ENCODE assay signal across 12 cellular contexts in genomic region chr3:197478746-197479668, GRCh38.
DNase-seq lines count a peak whose midpoint lies in the region; ATAC-seq, FAIRE-seq and TF ChIP-seq lines count a peak whose summit lies in the region.
"Had no signal": no experiment of that assay in that cellular context is flagged by ENCODE, and none has a peak within 500 bp of the region (broad histone marks: within the 10 kb centered on the region; RNA-seq: fewer than 3 reads in every experiment).

No MANE protein-coding gene starts in this region.

- no peak overlapping the region for H3K18ac ChIP-seq in trophoblast cell (ENCODE audit: low read length)

- no peak overlapping the region for H3K4ac ChIP-seq in trophoblast cell (ENCODE audit: low read depth, low read length)

- DNase-seq in Calu3 (peak; percentile 76), NCI-H1436 (lab: John Stamatoyannopoulos, UW) (peak; percentile 64), bronchial epithelial cell (ENCODE audit: low read depth) (peak; percentile 63), mucosa of descending colon (peak in 1 of 3 donors; percentile 25), middle frontal gyrus (ENCODE audit: extremely low spot score, low spot score) (no peak), trophoblast cell (no peak)
- no peak for DNase-seq in activated CD4-positive, alpha-beta T cell treated with anti-CD3 and anti-CD28 coated beads, Interleukin-2, amount 50 U/mL, for 48 hours
- DNase-seq: activated CD4-positive, alpha-beta T cell treated with anti-CD3 and anti-CD28 coated beads for 36 hours; activated naive CD8-positive, alpha-beta T cell treated with anti-CD3 and anti-CD28 coated beads, Interleukin-2, amount 10 ng/mL, durations not matched to agents 7 days and 5 days; stimulated activated CD4-positive, alpha-beta T cell treated with anti-CD3 and anti-CD28 coated beads, Interleukin-2, amount 100 ng/mL, for 48 hours had no signal

- H3K27me3 ChIP-seq in bronchial epithelial cell (ENCODE audit: control insufficient read depth, insufficient read depth, low read length) (no peaks in the 10 kb centered on the region), trophoblast cell (ENCODE audit: insufficient read depth, low read length) (no peaks in the 10 kb centered on the region)

- H3K23ac ChIP-seq in trophoblast cell (ENCODE audit: low read length), result no peak overlapping the region

- FAIRE-seq in bronchial epithelial cell (lab: Jason Lieb, UNC), result no peak

- 100% methylated on average over 2 of the region's 11 CpGs for whole genome bisulfite sequencing in trophoblast cell (ENCODE audit: extremely low coverage, insufficient coverage, insufficient read length)

- H3K79me1 ChIP-seq in trophoblast cell (ENCODE audit: low read length), result no peaks in the 10 kb centered on the region

- CTCF ChIA-PET in Calu3 (lab: Charles Lee), result interaction anchor here (0.7 to 2.2 kb wide), 9 partner anchors 9 to 42 kb away, joined by 3 to 16 read pairs (median 3); no protein-coding TSS in a partner anchor

- peaks cover 9% of the 10 kb centered on the region for H3K9me3 Mint-ChIP-seq in Calu3 (ENCODE audit: low read depth, unreplicated experiment)
- H3K9me3 Mint-ChIP-seq: activated naive CD8-positive, alpha-beta T cell treated with anti-CD3 and anti-CD28 coated beads, Interleukin-2, amount 10 ng/mL, durations not matched to agents 7 days and 5 days had no signal

- TSS peak; percentile 97 for BruUV-seq in Calu3 (replicated peaks; lab: Mats Ljungman, UMichigan)

- H3K4me3 Mint-ChIP-seq in Calu3 (ENCODE audit: low read depth, unreplicated experiment), result peak overlapping the region; percentile 18
- H3K4me3 Mint-ChIP-seq: activated CD4-positive, alpha-beta T cell treated with anti-CD3 and anti-CD28 coated beads for 36 hours; activated naive CD8-positive, alpha-beta T cell treated with anti-CD3 and anti-CD28 coated beads, Interleukin-2, amount 10 ng/mL, durations not matched to agents 7 days and 5 days; type B pancreatic cell had no signal

- no peak overlapping the region for H3K27ac ChIP-seq in trophoblast cell (ENCODE audit: low read depth, low read length)

- H3K36me3 ChIP-seq in bronchial epithelial cell (ENCODE audit: control insufficient read depth, insufficient read depth, low read length) (no peaks in the 10 kb centered on the region), mucosa of descending colon (ENCODE audit: low read depth) (no peaks in the 10 kb centered on the region), trophoblast cell (ENCODE audit: control insufficient read depth in 1 of 2, insufficient read depth in 2 of 2, low read length in 2 of 2) (no peaks in the 10 kb centered on the region)

- no peak overlapping the region for H3K4me2 ChIP-seq in trophoblast cell (ENCODE audit: low read length)

- no peak overlapping the region for H2BK120ac ChIP-seq in trophoblast cell (ENCODE audit: insufficient read depth, low read length, poor library complexity)

- H2AFZ ChIP-seq in trophoblast cell (ENCODE audit: insufficient read depth, low read length, poor library complexity), result no peak overlapping the region

- no peak overlapping the region for H3K14ac ChIP-seq in trophoblast cell (ENCODE audit: low read length)

- H3K27me3 Mint-ChIP-seq in Calu3 (ENCODE audit: unreplicated experiment), result no peaks in the 10 kb centered on the region

- no peaks in the 10 kb centered on the region for H3K36me3 Mint-ChIP-seq in Calu3 (ENCODE audit: insufficient read depth, unreplicated experiment)
- H3K36me3 Mint-ChIP-seq: activated naive CD8-positive, alpha-beta T cell treated with anti-CD3 and anti-CD28 coated beads, Interleukin-2, amount 10 ng/mL, durations not matched to agents 7 days and 5 days; type B pancreatic cell had no signal

- H3K4me1 Mint-ChIP-seq in Calu3 (ENCODE audit: low read depth, unreplicated experiment), result peaks cover 63% of the 10 kb centered on the region
- H3K4me1 Mint-ChIP-seq: activated CD4-positive, alpha-beta T cell treated with anti-CD3 and anti-CD28 coated beads for 36 hours; activated naive CD8-positive, alpha-beta T cell treated with anti-CD3 and anti-CD28 coated beads, Interleukin-2, amount 10 ng/mL, durations not matched to agents 7 days and 5 days had no signal

- peak overlapping the region; percentile 70 for H3K27ac Mint-ChIP-seq in Calu3 (ENCODE audit: unreplicated experiment)
- H3K27ac Mint-ChIP-seq: activated CD4-positive, alpha-beta T cell treated with anti-CD3 and anti-CD28 coated beads for 36 hours; activated naive CD8-positive, alpha-beta T cell treated with anti-CD3 and anti-CD28 coated beads, Interleukin-2, amount 10 ng/mL, durations not matched to agents 7 days and 5 days; type B pancreatic cell had no signal

- no peak for TF ChIP-seq CTCF in Calu3 (IDR thresholded peaks at IDR 0.05; ENCODE audit: unreplicated experiment)
- TF ChIP-seq CTCF in bronchial epithelial cell (IDR thresholded peaks at IDR 0.05; ENCODE audit: insufficient read depth, low read length, severe bottlenecking), result no peak
- TF ChIP-seq CTCF in mucosa of descending colon (IDR thresholded peaks at IDR 0.05), result no peak

- ATAC-seq in mucosa of descending colon (peak; percentile 77), GM21447 (IDR thresholded peaks at IDR 0.05; ENCODE audit: unreplicated experiment) (no peak)
- ATAC-seq: activated CD4-positive, alpha-beta T cell treated with anti-CD3 and anti-CD28 coated beads for 36 hours had no signal

- intact Hi-C loops in Calu3 (cut with micrococcal nuclease; ENCODE audit: unreplicated experiment), result no loop called here
- intact Hi-C loops in mucosa of descending colon (cut with DNase I, micrococcal nuclease), result no loop called here

- H3K79me2 ChIP-seq in trophoblast cell (ENCODE audit: control insufficient read depth, insufficient read depth, low read length, poor library complexity), result no peaks in the 10 kb centered on the region

- H3K9ac ChIP-seq in trophoblast cell (ENCODE audit: low read length), result no peak overlapping the region

- H3K4me3 ChIP-seq in bronchial epithelial cell (ENCODE audit: low read depth, low read length), result no peak overlapping the region
- H3K4me3 ChIP-seq in mucosa of descending colon, result no peak overlapping the region
- no peak overlapping the region for H3K4me3 ChIP-seq in trophoblast cell (ENCODE audit: low read depth, low read length)

- no peak overlapping the region for H2BK5ac ChIP-seq in trophoblast cell (ENCODE audit: low read depth, low read length, poor library complexity)

- no peak overlapping the region for H4K8ac ChIP-seq in trophoblast cell (ENCODE audit: low read depth, low read length)

- no peak overlapping the region for H2AK5ac ChIP-seq in trophoblast cell (ENCODE audit: low read length)

- H4K12ac ChIP-seq in trophoblast cell (ENCODE audit: low read depth, low read length), result no peak overlapping the region

- H4K91ac ChIP-seq in trophoblast cell (ENCODE audit: low read depth, low read length), result no peak overlapping the region

- H3K4me1 ChIP-seq in mucosa of descending colon (ENCODE audit: low read depth) (peaks cover 12% of the 10 kb centered on the region), trophoblast cell (ENCODE audit: control insufficient read depth in 1 of 2, insufficient read depth in 2 of 2, low read length in 2 of 2) (peaks cover 0 to 4% of the 10 kb centered on the region in 2 experiments)

- no peaks in the 10 kb centered on the region for H3K9me3 ChIP-seq in mucosa of descending colon
- H3K9me3 ChIP-seq in trophoblast cell (ENCODE audit: insufficient read depth, low read depth, low read length), result no peaks in the 10 kb centered on the region

- no peak overlapping the region for H2BK12ac ChIP-seq in trophoblast cell (ENCODE audit: low read length)

Comparison
In these comparisons a context has a peak if more than half of its experiments do, and no peak if none do; other contexts are left out.
1. DNase-seq: peak in Calu3 (single experiment), NCI-H1436 (single experiment) and bronchial epithelial cell (single experiment); none in middle frontal gyrus (single experiment), activated CD4-positive, alpha-beta T cell treated with anti-CD3 and anti-CD28 coated beads, Interleukin-2, amount 50 U/mL, for 48 hours (0 of 2) and trophoblast cell (0 of 2).